16 cellular contexts compared by ENCODE assay signal in the genomic region with DNA sequence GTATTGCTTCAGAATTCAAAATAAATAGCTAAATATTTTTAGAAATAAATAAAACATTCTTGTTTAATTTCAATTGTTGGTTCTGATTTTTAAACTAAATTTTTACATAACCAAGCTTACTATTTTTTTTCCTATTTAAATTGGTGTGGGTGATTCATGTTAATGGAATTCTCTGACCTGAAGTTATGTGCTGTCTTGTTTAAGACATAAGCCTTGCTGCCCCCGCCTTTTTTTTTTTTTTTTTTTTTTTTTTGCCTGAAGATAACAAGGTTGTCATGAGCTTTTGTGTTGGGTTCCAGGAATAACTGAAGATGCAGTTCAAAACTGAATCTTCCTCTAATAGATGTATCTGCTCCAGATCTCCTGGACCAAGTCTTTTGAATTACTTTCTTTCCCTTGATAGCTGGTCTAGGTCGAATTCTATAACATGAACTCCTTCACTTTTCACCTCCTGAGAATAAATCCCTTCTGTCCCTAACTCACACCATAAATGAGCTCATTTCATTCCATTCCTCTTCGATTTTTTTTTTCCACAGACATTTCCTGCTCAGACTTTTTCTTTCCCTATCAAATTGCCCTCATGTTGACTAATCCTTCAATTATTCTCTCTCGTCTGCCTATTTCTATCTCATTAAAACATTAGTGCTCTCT.
DNase-seq lines count a peak whose midpoint lies in the region; FAIRE-seq and TF ChIP-seq lines count a peak whose summit lies in the region.
"Had no signal": no experiment of that assay in that cellular context is flagged by ENCODE, and none has a peak within 500 bp of the region (broad histone marks: within the 10 kb centered on the region; RNA-seq: fewer than 3 reads in every experiment).

No MANE protein-coding gene starts in this region.

- H3K27me3 Mint-ChIP-seq in HFFc6 (ENCODE audit: insufficient read depth) = no peaks in the 10 kb centered on the region
- H3K27me3 Mint-ChIP-seq: B cell had no signal

- H3K4me1 ChIP-seq in A673 (ENCODE audit: insufficient read depth, low read length, poor library complexity, severe bottlenecking) (no peaks in the 10 kb centered on the region), keratinocyte (ENCODE audit: control insufficient read depth, extremely low read depth, insufficient read depth, low read length) (peaks cover 3% of the 10 kb centered on the region)

- intact Hi-C loops in A673 (cut with micrococcal nuclease; ENCODE audit: unreplicated experiment) = no loop called here

- CTCF ChIA-PET in A673 (lab: Charles Lee) = no interaction called here

- FAIRE-seq in keratinocyte (lab: Jason Lieb, UNC) = no peak

- no TSS peak for BruUV-seq in A673 (replicated peaks; lab: Mats Ljungman, UMichigan)

- H3K4me3 ChIP-seq in A673 (ENCODE audit: low read depth, low read length, poor library complexity, severe bottlenecking) (no peak overlapping the region), astrocyte of the spinal cord (ENCODE audit: low read depth, low read length) (no peak overlapping the region), keratinocyte (ENCODE audit: control insufficient read depth in 2 of 3, extremely low read depth in 1 of 3, insufficient read depth in 2 of 3, low read depth in 1 of 3, low read length in 3 of 3) (no peak overlapping the region)
- H3K4me3 ChIP-seq: cardiac muscle cell, SK-N-MC had no signal

- POLR2A ChIA-PET in A673 (lab: Charles Lee; ENCODE audit: low non-redundant PET) = no interaction called here

- peaks cover 39% of the 10 kb centered on the region for H3K4me1 Mint-ChIP-seq in HFFc6 (ENCODE audit: low read depth)
- H3K4me1 Mint-ChIP-seq: B cell had no signal

- no peaks in the 10 kb centered on the region for H3K79me2 ChIP-seq in keratinocyte (ENCODE audit: control insufficient read depth, insufficient read depth, low read length)

- DNase-seq in A673 (ENCODE audit: low spot score) (peak; percentile 51), HFFc6 (peak; percentile 60), astrocyte of the spinal cord (ENCODE audit: low read depth, low spot score) (peak; percentile 78), keratinocyte (ENCODE audit: low read depth, low spot score) (peak; percentile 55), NCI-H1417 treated with DMSO at 0.1 percent for 48 hours (lab: John Stamatoyannopoulos, UW) (no peak), NK-92 (lab: John Stamatoyannopoulos, UW; ENCODE audit: unreplicated experiment) (no peak), ecto neural progenitor cell (ENCODE audit: low spot score) (no peak)
- no peak for DNase-seq in activated CD8-positive, alpha-beta memory T cell treated with anti-CD3 and anti-CD28 coated beads, Interleukin-2, amount 50 U/mL, for 4 hours
- DNase-seq: activated CD4-positive, CD25-positive, alpha-beta regulatory T cell treated with anti-CD3 and anti-CD28 coated beads, Interleukin-2, amount 50 U/mL, for 72 hours; GDM1; NCI-H1092 treated with DMSO at 0.1 percent for 48 hours; NCI-H69; retina had no signal

- H3K27me3 ChIP-seq in A673 (replicated peaks; ENCODE audit: insufficient read depth, low read depth, low read length, poor library complexity) = no peaks in the 10 kb centered on the region
- H3K27me3 ChIP-seq in keratinocyte (ENCODE audit: control insufficient read depth, extremely low read depth, insufficient read depth, low read length) = no peaks in the 10 kb centered on the region
- H3K27me3 ChIP-seq: cardiac muscle cell had no signal

- TF ChIP-seq CTCF in A673 (conservative IDR thresholded peaks at IDR 0.05; ENCODE audit: low read depth, low read length) = no peak
- no peak for TF ChIP-seq CTCF in HFFc6 (IDR thresholded peaks at IDR 0.05)
- no peak for TF ChIP-seq CTCF in astrocyte of the spinal cord (IDR thresholded peaks at IDR 0.05; ENCODE audit: low read depth, low read length)
- TF ChIP-seq CTCF in keratinocyte (optimal IDR thresholded peaks at IDR 0.05 in 1 of 3, IDR thresholded peaks at IDR 0.05 in 1 of 3, conservative IDR thresholded peaks at IDR 0.05 in 1 of 3; ENCODE audit: extremely low read depth in 1 of 3, insufficient read depth in 2 of 3, low read length in 3 of 3) = no peak

- H4K20me1 ChIP-seq in keratinocyte (ENCODE audit: control insufficient read depth, extremely low read depth, insufficient read depth, low read length) = no peaks in the 10 kb centered on the region

- H3K9me1 ChIP-seq in keratinocyte (ENCODE audit: control insufficient read depth, extremely low read depth, insufficient read depth, low read length) = no peaks in the 10 kb centered on the region

- no peaks in the 10 kb centered on the region for H3K36me3 ChIP-seq in A673 (ENCODE audit: insufficient read depth, low read length, poor library complexity, severe bottlenecking)
- H3K36me3 ChIP-seq in keratinocyte (ENCODE audit: control insufficient read depth in 2 of 2, extremely low read depth in 1 of 2, insufficient read depth in 2 of 2, low read length in 2 of 2) = no peaks in the 10 kb centered on the region
- H3K36me3 ChIP-seq: cardiac muscle cell had no signal

- H3K9ac ChIP-seq in keratinocyte (ENCODE audit: control insufficient read depth, extremely low read depth, insufficient read depth, low read length) = no peak overlapping the region

- in situ Hi-C loops in astrocyte of the spinal cord (cut with HindIII; ENCODE audit: low sequenced_read_pairs) = no loop called here

- dilution Hi-C loops in keratinocyte (cut with MboI; ENCODE audit: extremely low pct_ligation_motif_present, low sequenced_read_pairs) = no loop called here

- peak overlapping the region; percentile 74 for H3K4me3 Mint-ChIP-seq in HFFc6
- H3K4me3 Mint-ChIP-seq: B cell had no signal

- no peak overlapping the region for H3K27ac ChIP-seq in A673 (ENCODE audit: low read depth, low read length, poor library complexity, severe bottlenecking)
- H3K27ac ChIP-seq in keratinocyte (ENCODE audit: control insufficient read depth, insufficient read depth, low read length) = peak overlapping the region; percentile 30
- H3K27ac ChIP-seq: cardiac muscle cell, SK-N-MC had no signal

- peak overlapping the region; percentile 72 for H2AFZ ChIP-seq in keratinocyte (ENCODE audit: control insufficient read depth, low read length)

- peaks cover 4% of the 10 kb centered on the region; the same call in 1 of the 2 replicates for H3K36me3 Mint-ChIP-seq in HFFc6 (ENCODE audit: low read depth)

- H3K9me3 Mint-ChIP-seq in HFFc6 = no peaks in the 10 kb centered on the region

- no peaks in the 10 kb centered on the region for H3K9me3 ChIP-seq in A673 (ENCODE audit: low read depth, low read length, poor library complexity, severe bottlenecking)
- H3K9me3 ChIP-seq in keratinocyte (ENCODE audit: control insufficient read depth, low read depth, low read length) = no peaks in the 10 kb centered on the region

- H3K4me2 ChIP-seq in keratinocyte (ENCODE audit: control insufficient read depth, extremely low read depth, insufficient read depth, low read depth, low read length) = peak overlapping the region; percentile 35

- H3K27ac Mint-ChIP-seq in HFFc6 = peak overlapping the region; percentile 90
- H3K27ac Mint-ChIP-seq: B cell had no signal

Comparison
In these comparisons a context has a peak if more than half of its experiments do, and no peak if none do; other contexts are left out.
1. DNase-seq: peak in A673 (single experiment), HFFc6 (single experiment), astrocyte of the spinal cord (single experiment) and keratinocyte (single experiment); none in NCI-H1417 treated with DMSO at 0.1 percent for 48 hours (single experiment), activated CD8-positive, alpha-beta memory T cell treated with anti-CD3 and anti-CD28 coated beads, Interleukin-2, amount 50 U/mL, for 4 hours (single experiment), NK-92 (single experiment) and ecto neural progenitor cell (single experiment).